In the genomic region with DNA sequence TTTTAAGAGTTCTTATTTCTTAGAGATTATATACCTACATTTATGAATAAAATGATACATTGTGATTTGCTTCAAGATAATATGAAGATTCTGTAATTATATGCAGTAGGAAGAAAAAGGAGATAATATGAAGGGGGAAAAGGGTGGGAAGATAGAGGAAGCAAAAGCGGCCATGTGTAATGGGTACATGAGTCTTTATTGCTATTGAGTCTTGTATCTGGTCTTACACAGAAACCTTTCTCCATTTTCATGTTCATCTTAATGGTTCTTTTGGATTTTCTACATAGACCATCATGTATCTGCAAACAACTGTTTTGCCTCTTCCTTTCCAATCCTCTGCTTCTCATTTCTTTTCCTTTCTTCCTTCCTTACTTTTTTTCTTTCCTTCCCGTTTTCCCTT, we compare ENCODE assay signal across 3 cellular contexts.
TF ChIP-seq lines count a peak whose summit lies in the region.

No MANE protein-coding gene starts in this region.

TF ChIP-seq in HepG2, 621 proteins besides CTCF, POLR2A, EP300 and RAD21:
- TF ChIP-seq ZNF432 (CRISPR knock-in tag; IDR thresholded peaks at IDR 0.05; ENCODE audit: borderline replicate concordance) = no peak
- TF ChIP-seq SRSF9 (IDR thresholded peaks at IDR 0.05; ENCODE audit: borderline replicate concordance, insufficient read depth, low read depth, low read length, poor library complexity, severe bottlenecking) = peak; percentile 91
- peak; percentile 91 for TF ChIP-seq HNRNPK (IDR thresholded peaks at IDR 0.05; ENCODE audit: low read depth, low read length, poor library complexity, severe bottlenecking)

TF ChIP-seq in HEK293, 187 proteins besides CTCF, POLR2A, EP300 and RAD21:
- 0 out of 2 replicates have a peak, but pooled peaks have one; percentile 28 for TF ChIP-seq PRDM1 (tag by site-specific recombination; IDR thresholded peaks at IDR 0.05)
- TF ChIP-seq YY2 (tag by site-specific recombination; IDR thresholded peaks at IDR 0.05) = no peak
- TF ChIP-seq, protein P1, sequence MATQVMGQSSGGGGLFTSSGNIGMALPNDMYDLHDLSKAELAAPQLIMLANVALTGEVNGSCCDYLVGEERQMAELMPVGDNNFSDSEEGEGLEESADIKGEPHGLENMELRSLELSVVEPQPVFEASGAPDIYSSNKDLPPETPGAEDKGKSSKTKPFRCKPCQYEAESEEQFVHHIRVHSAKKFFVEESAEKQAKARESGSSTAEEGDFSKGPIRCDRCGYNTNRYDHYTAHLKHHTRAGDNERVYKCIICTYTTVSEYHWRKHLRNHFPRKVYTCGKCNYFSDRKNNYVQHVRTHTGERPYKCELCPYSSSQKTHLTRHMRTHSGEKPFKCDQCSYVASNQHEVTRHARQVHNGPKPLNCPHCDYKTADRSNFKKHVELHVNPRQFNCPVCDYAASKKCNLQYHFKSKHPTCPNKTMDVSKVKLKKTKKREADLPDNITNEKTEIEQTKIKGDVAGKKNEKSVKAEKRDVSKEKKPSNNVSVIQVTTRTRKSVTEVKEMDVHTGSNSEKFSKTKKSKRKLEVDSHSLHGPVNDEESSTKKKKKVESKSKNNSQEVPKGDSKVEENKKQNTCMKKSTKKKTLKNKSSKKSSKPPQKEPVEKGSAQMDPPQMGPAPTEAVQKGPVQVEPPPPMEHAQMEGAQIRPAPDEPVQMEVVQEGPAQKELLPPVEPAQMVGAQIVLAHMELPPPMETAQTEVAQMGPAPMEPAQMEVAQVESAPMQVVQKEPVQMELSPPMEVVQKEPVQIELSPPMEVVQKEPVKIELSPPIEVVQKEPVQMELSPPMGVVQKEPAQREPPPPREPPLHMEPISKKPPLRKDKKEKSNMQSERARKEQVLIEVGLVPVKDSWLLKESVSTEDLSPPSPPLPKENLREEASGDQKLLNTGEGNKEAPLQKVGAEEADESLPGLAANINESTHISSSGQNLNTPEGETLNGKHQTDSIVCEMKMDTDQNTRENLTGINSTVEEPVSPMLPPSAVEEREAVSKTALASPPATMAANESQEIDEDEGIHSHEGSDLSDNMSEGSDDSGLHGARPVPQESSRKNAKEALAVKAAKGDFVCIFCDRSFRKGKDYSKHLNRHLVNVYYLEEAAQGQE (tag by site-specific recombination; IDR thresholded peaks at IDR 0.05) = no peak
- TF ChIP-seq ZNF670 (tag by site-specific recombination; IDR thresholded peaks at IDR 0.05; ENCODE audit: low read depth) = no peak
TF ChIP-seq in HEK293: peak in this region for 1.

TF ChIP-seq in GM12878, 131 proteins besides CTCF, POLR2A, EP300 and RAD21:
- TF ChIP-seq KDM1A (IDR thresholded peaks at IDR 0.05; ENCODE audit: borderline replicate concordance) (no peak), ETV6 (conservative IDR thresholded peaks at IDR 0.05 in 1 of 2, IDR thresholded peaks at IDR 0.05 in 1 of 2; ENCODE audit: borderline replicate concordance in 1 of 2, low read depth in 1 of 2) (no peak)
